Comparison of ENCODE assay signal across 16 cellular contexts in genomic region chr12:873954-874353, GRCh38.
DNase-seq lines count a peak whose midpoint lies in the region; ATAC-seq and TF ChIP-seq lines count a peak whose summit lies in the region.
"Had no signal": no experiment of that assay in that cellular context is flagged by ENCODE, and none has a peak within 500 bp of the region (broad histone marks: within the 10 kb centered on the region; RNA-seq: fewer than 3 reads in every experiment).

No MANE protein-coding gene starts in this region.

- H3K36me3 ChIP-seq in cardiac muscle cell: peaks cover 73% of the 10 kb centered on the region
- H3K36me3 ChIP-seq in right atrium auricular region: peaks cover 62% of the 10 kb centered on the region
- peaks cover 69% of the 10 kb centered on the region for H3K36me3 ChIP-seq in suprapubic skin

- H3K27me3 ChIP-seq in cardiac muscle cell (no peaks in the 10 kb centered on the region), right atrium auricular region (no peaks in the 10 kb centered on the region), suprapubic skin (no peaks in the 10 kb centered on the region)

- H3K9me3 ChIP-seq in cardiac muscle cell (ENCODE audit: low read depth): no peaks in the 10 kb centered on the region
- no peaks in the 10 kb centered on the region for H3K9me3 ChIP-seq in right atrium auricular region
- no peaks in the 10 kb centered on the region for H3K9me3 ChIP-seq in suprapubic skin

- intact Hi-C loops in left colon (cut with DNase I, micrococcal nuclease): no loop called here

- no peak overlapping the region for H3K4me3 ChIP-seq in cardiac muscle cell
- no peak overlapping the region for H3K4me3 ChIP-seq in right atrium auricular region
- H3K4me3 ChIP-seq in suprapubic skin: no peak overlapping the region

- H3K27ac Mint-ChIP-seq in activated T-helper 17 cell treated with anti-CD3 and anti-CD28 coated beads, Interleukin-2, amount 50 U/mL, for 72 hours: peak overlapping the region; percentile 41
- H3K27ac Mint-ChIP-seq: activated T-helper 1 cell treated with anti-CD3 and anti-CD28 coated beads, Interleukin-12 subunit alpha, Interleukin-12 subunit beta, Interleukin-2, Interleukin-4 antibody, amounts not matched to agents 30 ng/mL and 10 ng/mL and 1 ng/mL, durations not matched to agents 14 hours and 24 hours and 36 hours; B cell had no signal

- peaks cover 80% of the 10 kb centered on the region for H3K36me3 Mint-ChIP-seq in activated T-helper 17 cell treated with anti-CD3 and anti-CD28 coated beads, Interleukin-2, amount 50 U/mL, for 72 hours (ENCODE audit: low read depth)

- DNase-seq in cardiac muscle cell (ENCODE audit: low read depth in 1 of 2, low spot score in 1 of 2) (no peak), right atrium auricular region (ENCODE audit: low spot score) (no peak), left colon (no peak), suprapubic skin (ENCODE audit: low spot score in 2 of 2) (no peak), substantia nigra (lab: John Stamatoyannopoulos, UW) (no peak), COR-L47 (lab: John Stamatoyannopoulos, UW) (no peak), NCI-H1694 (lab: John Stamatoyannopoulos, UW) (no peak)
- DNase-seq: DND-41; effector CD4-positive, alpha-beta T cell; mesendoderm; NCI-H2081; NCI-H748 treated with DMSO at 0.1 percent for 48 hours; nucleus accumbens had no signal

- no peaks in the 10 kb centered on the region for H3K9me3 Mint-ChIP-seq in activated T-helper 17 cell treated with anti-CD3 and anti-CD28 coated beads, Interleukin-2, amount 50 U/mL, for 72 hours
- H3K9me3 Mint-ChIP-seq: activated T-helper 1 cell treated with anti-CD3 and anti-CD28 coated beads, Interleukin-12 subunit alpha, Interleukin-12 subunit beta, Interleukin-2, Interleukin-4 antibody, amounts not matched to agents 30 ng/mL and 10 ng/mL and 1 ng/mL, durations not matched to agents 14 hours and 24 hours and 36 hours had no signal

- no peak overlapping the region for H3K4me3 Mint-ChIP-seq in activated T-helper 17 cell treated with anti-CD3 and anti-CD28 coated beads, Interleukin-2, amount 50 U/mL, for 72 hours
- H3K4me3 Mint-ChIP-seq: activated T-helper 1 cell treated with anti-CD3 and anti-CD28 coated beads, Interleukin-12 subunit alpha, Interleukin-12 subunit beta, Interleukin-2, Interleukin-4 antibody, amounts not matched to agents 30 ng/mL and 10 ng/mL and 1 ng/mL, durations not matched to agents 14 hours and 24 hours and 36 hours; B cell had no signal

- H3K27me3 Mint-ChIP-seq in activated T-helper 17 cell treated with anti-CD3 and anti-CD28 coated beads, Interleukin-2, amount 50 U/mL, for 72 hours: no peaks in the 10 kb centered on the region
- H3K27me3 Mint-ChIP-seq: B cell had no signal

- peaks cover 8% of the 10 kb centered on the region for H3K4me1 ChIP-seq in cardiac muscle cell (ENCODE audit: low read depth)
- H3K4me1 ChIP-seq in right atrium auricular region: no peaks in the 10 kb centered on the region
- H3K4me1 ChIP-seq in suprapubic skin: no peaks in the 10 kb centered on the region

- TF ChIP-seq POLR2A in suprapubic skin (IDR thresholded peaks at IDR 0.05): no peak

- 54% methylated on average over 2 of the region's 2 CpGs for WGBS in suprapubic skin

- TF ChIP-seq CTCF in cardiac muscle cell (IDR thresholded peaks at IDR 0.05; ENCODE audit: low read depth, low read length) (no peak), right atrium auricular region (IDR thresholded peaks at IDR 0.05) (no peak), suprapubic skin (IDR thresholded peaks at IDR 0.05) (no peak)

- H3K27ac ChIP-seq in cardiac muscle cell (peak overlapping the region; percentile 60), right atrium auricular region (no peak overlapping the region), suprapubic skin (no peak overlapping the region), substantia nigra (ENCODE audit: low read depth, low read length, poor library complexity, severe bottlenecking) (no peak overlapping the region)

- H3K4me1 Mint-ChIP-seq in activated T-helper 17 cell treated with anti-CD3 and anti-CD28 coated beads, Interleukin-2, amount 50 U/mL, for 72 hours: peaks cover 6% of the 10 kb centered on the region
- H3K4me1 Mint-ChIP-seq: B cell had no signal

- ATAC-seq in activated T-helper 17 cell treated with anti-CD3 and anti-CD28 coated beads, Interleukin-2, amount 50 U/mL, for 72 hours (replicated peaks): peak; percentile 90
- peak; percentile 75 for ATAC-seq in left colon

- TF ChIP-seq EP300 in suprapubic skin (IDR thresholded peaks at IDR 0.05): no peak
